Comparison of ENCODE assay signal across 9 cellular contexts in the genomic region with DNA sequence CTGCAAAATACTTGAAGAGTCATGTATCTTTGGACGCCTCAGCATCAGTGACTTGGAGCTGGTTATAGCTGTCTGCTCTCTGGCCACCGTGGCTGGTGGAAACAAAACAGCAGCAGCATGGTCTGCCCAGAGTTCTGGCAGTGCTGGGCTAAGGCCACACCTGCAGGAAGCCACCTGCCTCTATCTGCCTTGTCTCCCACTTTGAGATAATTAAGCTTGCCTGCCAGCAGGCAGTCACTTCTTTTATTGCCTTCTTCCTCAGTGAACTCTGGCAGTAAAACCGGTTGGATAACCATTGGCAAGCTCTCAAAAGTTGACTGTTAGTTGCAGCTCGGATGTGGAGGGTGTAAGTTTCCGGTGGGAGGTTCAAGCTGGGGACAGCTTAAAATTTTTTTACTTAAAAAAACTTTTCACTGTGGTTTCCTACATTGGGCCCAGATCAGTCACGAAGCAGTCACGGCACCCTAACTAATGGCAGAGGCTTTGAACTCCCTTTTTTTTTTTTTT. TPM values are rescaled to one million over a fixed set of nuclear protein-coding genes. Genes with fewer than 3 reads are reported as not detected.
DNase-seq lines count a peak whose midpoint lies in the region; ATAC-seq, FAIRE-seq and TF ChIP-seq lines count a peak whose summit lies in the region.
"Had no signal": no experiment of that assay in that cellular context is flagged by ENCODE, and none has a peak within 500 bp of the region (broad histone marks: within the 10 kb centered on the region; RNA-seq: fewer than 3 reads in every experiment).

No MANE protein-coding gene starts in this region.

- TF ChIP-seq CTCF in K562 (IDR thresholded peaks at IDR 0.05 in 2 of 3, conservative IDR thresholded peaks at IDR 0.05 in 1 of 3; ENCODE audit: insufficient read depth in 2 of 3, low read depth in 1 of 3, low read length in 3 of 3) (no peak), endothelial cell (IDR thresholded peaks at IDR 0.05; ENCODE audit: unreplicated experiment) (no peak)

- CTCF ChIA-PET in K562 (lab: Yijun Ruan, JAX; ENCODE audit: low intra/inter-chr PET ratio) = no interaction called here

- H3K36me3 Mint-ChIP-seq in T-helper 2 cell treated with Interferon-gamma antibody and Interleukin-4, amounts not matched to agents 5 μg/mL and 100 μg/mL, for 36 hours (ENCODE audit: low read depth) = peaks cover 49% of the 10 kb centered on the region
- no peaks in the 10 kb centered on the region for H3K36me3 Mint-ChIP-seq in endothelial cell (ENCODE audit: low read depth, unreplicated experiment)

- FAIRE-seq in K562 (lab: Jason Lieb, UNC) = no peak
- FAIRE-seq: TTC549 had no signal

- TF ChIP-seq EP300 in K562 (IDR thresholded peaks at IDR 0.05; ENCODE audit: low read length) = no peak

- H3K27me3 ChIP-seq in K562 (ENCODE audit: control insufficient read depth in 2 of 2, insufficient read depth in 2 of 2, low read length in 2 of 2) = no peaks in the 10 kb centered on the region

- in situ Hi-C loops in KBM-7 (cut with MboI; ENCODE audit: low pct_unique_long_range_greater_than_20kb, low sequenced_read_pairs) = no loop called here
- in situ Hi-C loops in K562 (cut with MboI) = no loop called here

- H3K4me2 ChIP-seq in K562 (ENCODE audit: insufficient read depth, low read length) = no peak overlapping the region; the same call in 1 of the 2 replicates

- no peak for TF ChIP-seq RAD21 in K562 (CRISPR knock-in tag; conservative IDR thresholded peaks at IDR 0.05 in 1 of 2, IDR thresholded peaks at IDR 0.05 in 1 of 2)

- ATAC-seq in GM21447 (IDR thresholded peaks at IDR 0.05; ENCODE audit: unreplicated experiment) (peak; percentile 38), K562 (no peak)

- no peak overlapping the region for H3K4me3 ChIP-seq in K562

- peaks cover 8% of the 10 kb centered on the region for H3K9me3 Mint-ChIP-seq in T-helper 2 cell treated with Interferon-gamma antibody and Interleukin-4, amounts not matched to agents 5 μg/mL and 100 μg/mL, for 36 hours
- H3K9me3 Mint-ChIP-seq in endothelial cell (ENCODE audit: unreplicated experiment) = no peaks in the 10 kb centered on the region

- peaks cover 64% of the 10 kb centered on the region for H3K4me1 Mint-ChIP-seq in T-helper 2 cell treated with Interferon-gamma antibody and Interleukin-4, amounts not matched to agents 5 μg/mL and 100 μg/mL, for 36 hours (ENCODE audit: low read depth)
- no peaks in the 10 kb centered on the region for H3K4me1 Mint-ChIP-seq in endothelial cell (ENCODE audit: unreplicated experiment)

- H3K27ac ChIP-seq in K562 (ENCODE audit: extremely low read depth, low read depth, low read length) = peak overlapping the region; percentile 20; the same call in 1 of the 3 replicates

- H3K79me2 ChIP-seq in K562 (ENCODE audit: control insufficient read depth, insufficient read depth, low read length) = peaks cover 9% of the 10 kb centered on the region; the same call in 1 of the 3 replicates

- no peaks in the 10 kb centered on the region for H3K27me3 Mint-ChIP-seq in T-helper 2 cell treated with Interferon-gamma antibody and Interleukin-4, amounts not matched to agents 5 μg/mL and 100 μg/mL, for 36 hours (ENCODE audit: low read depth)
- H3K27me3 Mint-ChIP-seq in endothelial cell (ENCODE audit: unreplicated experiment) = peaks cover 2% of the 10 kb centered on the region

- DNase-seq in DMS 273 treated with DMSO at 0.1 percent for 48 hours (lab: John Stamatoyannopoulos, UW) = peak; percentile 38
- peak; percentile 99 for DNase-seq in KBM-7
- peak; percentile 73 for DNase-seq in T-helper 2 cell treated with Interferon-gamma antibody and Interleukin-4, amounts not matched to agents 5 μg/mL and 100 μg/mL, for 36 hours (ENCODE audit: low spot score)
- no peak for DNase-seq in K562 (ENCODE audit: extremely low read depth in 1 of 4, low spot score in 3 of 4)
- peak; percentile 47 for DNase-seq in kidney glomerular epithelial cell (lab: John Stamatoyannopoulos, UW)
- DNase-seq in stimulated activated CD4-positive, alpha-beta T cell treated with anti-CD3 and anti-CD28 coated beads, TNF-alpha, amount 100 ng/mL, for 48 hours (ENCODE audit: low read depth in 3 of 3) = peak in 2 of 3 donors; percentile 53 to 55
- DNase-seq in endothelial cell (ENCODE audit: low spot score) = no peak

- WGBS in K562 (ENCODE audit: insufficient coverage, low coverage, missing lambda C conversion rate) = 18% methylated on average over 7 of the region's 7 CpGs

- intact Hi-C loops in K562 (cut with micrococcal nuclease) = no loop called here

- POLR2A ChIA-PET in K562 (lab: Yijun Ruan, JAX) = interaction anchor here (0.8 to 0.9 kb wide), 2 partner anchors 25 to 495 kb away, joined by 3 read pairs; a partner anchor contains a TSS

- H4K20me1 ChIP-seq in K562 (replicated peaks; ENCODE audit: control insufficient read depth, insufficient read depth, low read length) = no peaks in the 10 kb centered on the region

- peak overlapping the region; percentile 100 for H3K4me3 Mint-ChIP-seq in T-helper 2 cell treated with Interferon-gamma antibody and Interleukin-4, amounts not matched to agents 5 μg/mL and 100 μg/mL, for 36 hours
- no peak overlapping the region for H3K4me3 Mint-ChIP-seq in endothelial cell (ENCODE audit: unreplicated experiment)

- no peak for TF ChIP-seq POLR2A in K562 (conservative IDR thresholded peaks at IDR 0.05)

- no peak overlapping the region for H2AFZ ChIP-seq in K562 (ENCODE audit: low read depth, low read length)

- H3K9me3 ChIP-seq in K562 (replicated peaks; ENCODE audit: control insufficient read depth, insufficient read depth, low read depth, low read length) = no peaks in the 10 kb centered on the region

- H3K36me3 ChIP-seq in K562 (ENCODE audit: control insufficient read depth, insufficient read depth, low read length) = no peaks in the 10 kb centered on the region

- H3K27ac Mint-ChIP-seq in T-helper 2 cell treated with Interferon-gamma antibody and Interleukin-4, amounts not matched to agents 5 μg/mL and 100 μg/mL, for 36 hours = peak overlapping the region; percentile 89
- H3K27ac Mint-ChIP-seq in endothelial cell (ENCODE audit: unreplicated experiment) = no peak overlapping the region

- H3K4me1 ChIP-seq in K562 (replicated peaks in 1 of 2; ENCODE audit: control insufficient read depth in 2 of 2, insufficient read depth in 2 of 2, low read length in 2 of 2) = peaks cover 4 to 11% of the 10 kb centered on the region in 2 experiments; a peak in 4 of 5 replicates

- H3K9me1 ChIP-seq in K562 (ENCODE audit: control insufficient read depth, insufficient read depth, low read length) = no peaks in the 10 kb centered on the region

- no peak overlapping the region; a peak in 1 of 4 replicates for H3K9ac ChIP-seq in K562 (ENCODE audit: insufficient read depth in 1 of 2, low read depth in 2 of 2, low read length in 2 of 2)

- no TSS peak for BruUV-seq in K562 (replicated peaks; lab: Mats Ljungman, UMichigan)

TF ChIP-seq in K562, 482 proteins besides CTCF, POLR2A, EP300 and RAD21 (continues in another document):
- TF ChIP-seq MAZ (CRISPR knock-in tag; conservative IDR thresholded peaks at IDR 0.05 in 1 of 2, IDR thresholded peaks at IDR 0.05 in 1 of 2) (0 out of 4 replicates have a peak, but pooled peaks of 1 of the 2 experiments have one; percentile 13), GABPA (tag; conservative IDR thresholded peaks at IDR 0.05; ENCODE audit: low read depth) (0 out of 2 replicates have a peak, but pooled peaks have one; percentile 43), ZNF124 (CRISPR knock-in tag; IDR thresholded peaks at IDR 0.05) (no peak), CBFA2T3 (IDR thresholded peaks at IDR 0.05) (0 out of 2 replicates have a peak, but pooled peaks have one; percentile 3), NCOA4 (IDR thresholded peaks at IDR 0.05; ENCODE audit: partially characterized antibody) (no peak), STAT5B (CRISPR knock-in tag; IDR thresholded peaks at IDR 0.05) (no peak)

RNA-seq across cellular contexts. Expression of a gene that starts 4.9 kb away (rescaled TPM):
- total RNA-seq in K562 (2011; cell fraction: chromatin; rRNA removed; ENCODE audit: low replicate concordance) = 5.3 and 6.3 TPM in 2 replicates
- 3.0 and 4.2 TPM in 2 replicates for total RNA-seq in K562 (2011; cell fraction: nucleolus; rRNA removed)
- total RNA-seq in K562 (2011; cell fraction: nucleoplasm; rRNA removed) = 5.6 and 6.4 TPM in 2 replicates
- total RNA-seq in K562 (2014; rRNA removed) (13.6 and 20.2 TPM in 2 replicates), K562 (2014; rRNA removed; fragmentation: Illumina TruSeq; extraction: Trizol) (14.6 and 15.8 TPM in 2 replicates), K562 (2015; rRNA removed; fragmentation: Illumina TruSeq; extraction: Trizol) (27.7 and 28.5 TPM in 2 replicates), K562 (2021) (13.0 and 13.7 TPM in 2 replicates), endothelial cell (ENCODE audit: unreplicated experiment) (3.0 TPM)
- polyA plus RNA-seq in K562 (2011; rRNA removed) (13.9 and 29.5 TPM in 2 replicates), K562 (2014; fragmentation: Illumina TruSeq; extraction: Trizol) (18.8 and 19.7 TPM in 2 replicates), K562 (2014; fragmentation: Nextera tagmentation; extraction: Ambion mirVana) (1 to 10 TPM; 4.1 to 6.7 TPM), K562 (2014; rRNA removed) (12.8 and 13.5 TPM in 2 replicates)
- polyA plus RNA-seq in K562 (2011; cell fraction: cytosol; rRNA removed) = 13.9 and 39.1 TPM in 2 replicates
- polyA plus RNA-seq in K562 (2011; cell fraction: nucleus; rRNA removed) = 7.9 and 20.9 TPM in 2 replicates
- 24.7 and 45.6 TPM in 2 replicates for polyA plus RNA-seq in K562 (2012)
- polyA minus RNA-seq in K562 (2011; rRNA and poly(A)+ RNA removed) = 5.6 and 14.2 TPM in 2 replicates
- polyA minus RNA-seq in K562 (2011; cell fraction: cytosol; rRNA and poly(A)+ RNA removed) = 4.0 and 5.6 TPM in 2 replicates
- 2.3 and 5.7 TPM in 2 replicates for polyA minus RNA-seq in K562 (2011; cell fraction: nucleus; rRNA and poly(A)+ RNA removed)

RNA-seq across cellular contexts. Expression of a gene that starts 24.7 kb away (rescaled TPM):
- 64.1 and 143 TPM in 2 replicates for total RNA-seq in K562 (2011; cell fraction: chromatin; rRNA removed; ENCODE audit: low replicate concordance)
- 28.9 and 49.2 TPM in 2 replicates for total RNA-seq in K562 (2011; cell fraction: nucleolus; rRNA removed)
- 56.8 and 84.8 TPM in 2 replicates for total RNA-seq in K562 (2011; cell fraction: nucleoplasm; rRNA removed)
- total RNA-seq in K562 (2014; rRNA removed) (34.5 and 35.2 TPM in 2 replicates), K562 (2014; rRNA removed; fragmentation: Illumina TruSeq; extraction: Trizol) (51.0 and 56.8 TPM in 2 replicates), K562 (2015; rRNA removed; fragmentation: Illumina TruSeq; extraction: Trizol) (45.4 and 49.9 TPM in 2 replicates), K562 (2021) (57.0 and 64.8 TPM in 2 replicates), endothelial cell (ENCODE audit: unreplicated experiment) (50.3 TPM)
- polyA plus RNA-seq in K562 (2011; rRNA removed) (56.8 and 75.0 TPM in 2 replicates), K562 (2014; fragmentation: Illumina TruSeq; extraction: Trizol) (57.0 and 64.9 TPM in 2 replicates), K562 (2014; fragmentation: Nextera tagmentation; extraction: Ambion mirVana) (10 to 100 TPM; 20.4 to 29.6 TPM), K562 (2014; rRNA removed) (36.5 and 39.1 TPM in 2 replicates)
- polyA plus RNA-seq in K562 (2011; cell fraction: cytosol; rRNA removed) = 30.5 and 54.8 TPM in 2 replicates
- polyA plus RNA-seq in K562 (2011; cell fraction: nucleus; rRNA removed) = 48.6 and 85.0 TPM in 2 replicates
- 40.1 and 49.3 TPM in 2 replicates for polyA plus RNA-seq in K562 (2012)
- polyA minus RNA-seq in K562 (2011; rRNA and poly(A)+ RNA removed) = 78.1 and 119 TPM in 2 replicates
- 39.0 and 51.9 TPM in 2 replicates for polyA minus RNA-seq in K562 (2011; cell fraction: cytosol; rRNA and poly(A)+ RNA removed)
- polyA minus RNA-seq in K562 (2011; cell fraction: nucleus; rRNA and poly(A)+ RNA removed) = 36.8 and 62.8 TPM in 2 replicates

Comparison
In these comparisons a context has a peak if more than half of its experiments do, and no peak if none do; other contexts are left out.
1. DNase-seq: peak in DMS 273 treated with DMSO at 0.1 percent for 48 hours (single experiment), KBM-7 (single experiment), T-helper 2 cell treated with Interferon-gamma antibody and Interleukin-4, amounts not matched to agents 5 μg/mL and 100 μg/mL, for 36 hours (single experiment), kidney glomerular epithelial cell (single experiment) and stimulated activated CD4-positive, alpha-beta T cell treated with anti-CD3 and anti-CD28 coated beads, TNF-alpha, amount 100 ng/mL, for 48 hours (2 of 3); none in K562 (0 of 4) and endothelial cell (single experiment).